1 cellular context compared by ENCODE assay signal in the genomic region with DNA sequence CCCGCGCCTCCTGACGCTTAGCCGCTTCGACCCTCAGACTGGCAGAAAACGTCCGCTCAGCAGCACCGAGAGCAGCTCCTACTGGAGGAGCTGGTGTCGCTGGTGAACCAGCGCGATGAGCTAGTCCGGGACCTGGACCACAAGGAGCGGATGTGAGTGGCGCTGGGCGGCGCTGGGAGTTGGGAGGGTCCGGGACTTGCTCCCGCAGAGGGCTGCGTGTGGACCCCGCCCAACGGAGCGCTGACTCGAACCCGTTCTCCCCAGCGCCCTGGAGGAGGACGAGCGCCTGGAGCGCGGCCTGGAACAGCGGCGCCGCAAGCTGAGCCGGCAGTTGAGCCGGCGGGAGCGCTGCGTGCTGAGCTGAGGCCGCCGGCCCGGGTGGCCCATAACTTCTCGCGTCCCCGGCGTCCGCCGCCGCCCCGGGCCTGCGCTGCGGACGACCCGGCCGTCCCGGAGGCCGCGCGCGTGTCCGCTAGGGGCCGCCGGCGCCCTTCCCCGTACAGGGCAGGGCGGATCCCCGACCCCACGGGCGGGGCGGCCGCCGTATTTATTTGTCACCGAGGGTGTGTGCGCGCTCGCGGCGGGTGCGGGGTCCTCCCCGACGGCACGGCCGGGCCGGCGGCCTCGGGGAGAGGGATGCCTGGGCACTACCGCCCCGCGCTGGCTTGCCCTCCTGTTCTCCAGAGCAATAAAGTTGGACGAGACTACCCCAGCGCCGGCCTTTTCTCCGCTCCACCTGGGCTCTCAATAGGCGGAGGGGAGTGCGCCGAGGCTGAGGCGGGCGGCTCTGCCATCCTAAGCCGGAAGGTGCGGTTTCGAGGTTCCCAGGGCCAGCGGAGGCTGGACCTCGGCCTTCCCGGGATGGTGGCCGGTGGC.
TF ChIP-seq lines count a peak whose summit lies in the region.

No MANE protein-coding gene starts in this region.

TF ChIP-seq in HepG2, 621 proteins besides CTCF, POLR2A, EP300 and RAD21:
- peak; percentile 40 to 70 for TF ChIP-seq MAFK (conservative IDR thresholded peaks at IDR 0.05 in 1 of 2, IDR thresholded peaks at IDR 0.05 in 1 of 2; ENCODE audit: low read length in 2 of 2)
- TF ChIP-seq NRL (CRISPR knock-in tag; IDR thresholded peaks at IDR 0.05; ENCODE audit: borderline replicate concordance), result no peak
